ENCODE assay signal across 1 cellular context in the genomic region with DNA sequence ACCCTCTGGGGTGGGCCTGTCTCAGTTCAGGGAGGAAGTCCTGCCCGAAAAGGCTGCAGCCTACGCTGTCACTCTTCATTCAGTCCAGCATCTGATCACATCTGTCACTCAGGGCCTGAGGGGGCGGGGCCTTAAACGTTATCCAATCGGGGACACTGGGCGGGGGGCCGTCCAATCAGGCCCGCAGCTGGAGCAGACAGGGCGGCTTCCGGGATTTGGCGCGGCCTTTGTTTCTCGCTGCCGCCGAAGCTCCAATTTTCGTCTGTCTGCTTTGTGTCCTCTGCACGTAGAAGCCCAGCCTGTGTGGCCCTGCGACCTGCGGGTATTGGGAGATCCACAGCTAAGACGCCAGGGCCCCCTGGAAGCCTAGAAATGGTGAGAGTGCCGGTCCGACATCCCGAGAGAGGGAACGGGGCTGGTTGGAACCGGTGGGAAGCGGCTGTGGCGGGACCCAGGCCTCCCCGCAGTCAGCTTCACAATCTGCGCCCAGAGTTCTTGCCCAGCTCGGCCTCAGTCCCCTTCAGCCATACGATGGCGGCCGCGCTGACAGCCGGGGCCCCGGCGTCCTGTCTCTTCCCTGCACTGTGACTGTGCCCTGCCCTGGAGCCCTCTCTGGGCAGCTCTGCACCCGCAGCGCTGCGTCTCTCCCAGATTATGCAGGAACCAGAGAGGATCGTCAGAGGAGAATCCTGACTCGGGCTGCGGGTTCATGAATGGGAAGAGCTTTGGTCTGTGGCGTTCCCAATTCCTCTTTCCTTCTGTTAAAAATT.
TF ChIP-seq lines count a peak whose summit lies in the region.

Gene ZNF730, plus strand, starts transcription at position 224 of the 770 bp plus-strand sequence. Its CDS starts 149 bp downstream, at position 373.

TF ChIP-seq in endothelial cell of umbilical vein, 7 proteins besides CTCF, POLR2A, EP300 and RAD21:
- TF ChIP-seq GATA2 (IDR thresholded peaks at IDR 0.05; ENCODE audit: insufficient read depth, insufficient read length, low read depth, low read length) (no peak), POLR2AphosphoS5 (IDR thresholded peaks at IDR 0.05; ENCODE audit: insufficient read depth, low read depth, low read length) (no peak), MAX (IDR thresholded peaks at IDR 0.05; ENCODE audit: insufficient read depth, insufficient read length) (no peak), FOS (IDR thresholded peaks at IDR 0.05; ENCODE audit: borderline replicate concordance, insufficient read depth, low read length) (no peak), JUN (IDR thresholded peaks at IDR 0.05; ENCODE audit: borderline replicate concordance, insufficient read depth, insufficient read length, low read depth) (no peak), MYC (IDR thresholded peaks at IDR 0.05; ENCODE audit: low read depth, low read length) (no peak), EZH2 (IDR thresholded peaks at IDR 0.05; ENCODE audit: borderline replicate concordance, low read depth, low read length, severe bottlenecking) (no peak)
